Comparison of ENCODE assay signal across 1 cellular context in genomic region chr2:46134531-46135229, GRCh38.
A peak's percentile ranks its signal among the peaks of the same experiment; 100 is the strongest.
TF ChIP-seq lines count a peak whose summit lies in the region.

No MANE protein-coding gene starts in this region.

TF ChIP-seq in K562, 482 proteins besides CTCF, POLR2A, EP300 and RAD21 (continued from another document):
- no peak for TF ChIP-seq FOXA3 (CRISPR knock-in tag; conservative IDR thresholded peaks at IDR 0.05 in 1 of 2, IDR thresholded peaks at IDR 0.05 in 1 of 2)
- TF ChIP-seq NFE2L1 (tag; IDR thresholded peaks at IDR 0.05; ENCODE audit: borderline replicate concordance, low read depth): no peak
- peak; percentile 38; the same call in 1 of the 2 replicates for TF ChIP-seq ATF3 (IDR thresholded peaks at IDR 0.05)
- no peak for TF ChIP-seq ATF3 (CRISPR knock-in tag; conservative IDR thresholded peaks at IDR 0.05)
